Comparison of ENCODE assay signal across 15 cellular contexts in genomic region chr11:62715150-62716130, GRCh38. TPM values are rescaled to one million over a fixed set of nuclear protein-coding genes. Genes with fewer than 3 reads are reported as not detected.
DNase-seq lines count a peak whose midpoint lies in the region; ATAC-seq lines count a peak whose summit lies in the region.
"Had no signal": no experiment of that assay in that cellular context is flagged by ENCODE, and none has a peak within 500 bp of the region (broad histone marks: within the 10 kb centered on the region; RNA-seq: fewer than 3 reads in every experiment).

No MANE protein-coding gene starts in this region.

- H3K36me3 Mint-ChIP-seq in activated naive CD4-positive, alpha-beta T cell treated with anti-CD3 and anti-CD28 coated beads, Interleukin-2, amount 10 ng/mL, durations not matched to agents 7 days and 5 days = peaks cover 81% of the 10 kb centered on the region
- peaks cover 57% of the 10 kb centered on the region for H3K36me3 Mint-ChIP-seq in T-cell
- peaks cover 82% of the 10 kb centered on the region for H3K36me3 Mint-ChIP-seq in central memory CD8-positive, alpha-beta T cell (ENCODE audit: insufficient read depth)
- H3K36me3 Mint-ChIP-seq in stimulated activated memory B cell treated with anti-CD40 and anti-IgM and Interleukin-4, amounts not matched to agents 10 μg/mL and 1 μg/mL and 100 μg/mL, for 72 hours = peaks cover 76% of the 10 kb centered on the region

- H3K9me3 Mint-ChIP-seq in activated naive CD4-positive, alpha-beta T cell treated with anti-CD3 and anti-CD28 coated beads, Interleukin-2, amount 10 ng/mL, durations not matched to agents 7 days and 5 days = no peaks in the 10 kb centered on the region
- H3K9me3 Mint-ChIP-seq in T-cell = no peaks in the 10 kb centered on the region
- H3K9me3 Mint-ChIP-seq in central memory CD8-positive, alpha-beta T cell = no peaks in the 10 kb centered on the region
- no peaks in the 10 kb centered on the region for H3K9me3 Mint-ChIP-seq in stimulated activated memory B cell treated with anti-CD40 and anti-IgM and Interleukin-4, amounts not matched to agents 10 μg/mL and 1 μg/mL and 100 μg/mL, for 72 hours

- DNase-seq in activated naive CD4-positive, alpha-beta T cell treated with anti-CD3 and anti-CD28 coated beads, Interleukin-2, amount 10 ng/mL, durations not matched to agents 7 days and 5 days = no peak
- no peak for DNase-seq in activated naive CD4-positive, alpha-beta T cell (lab: John Stamatoyannopoulos, UW)
- DNase-seq in T-cell (no peak), NCI-H345 treated with DMSO at 0.1 percent for 48 hours (lab: John Stamatoyannopoulos, UW; ENCODE audit: unreplicated experiment) (no peak), inferior parietal cortex (ENCODE audit: extremely low spot score) (no peak), NCI-H2029 treated with DMSO at 0.1 percent for 48 hours (lab: John Stamatoyannopoulos, UW) (no peak)
- no peak for DNase-seq in central memory CD8-positive, alpha-beta T cell (ENCODE audit: low spot score in 2 of 2)
- DNase-seq: caudate nucleus; DMS 273 treated with DMSO at 0.1 percent for 48 hours; foreskin melanocyte; NCI-H1105 treated with DMSO at 0.1 percent for 48 hours; NCI-H226; stimulated activated CD4-positive, alpha-beta T cell treated with anti-CD3 and anti-CD28 coated beads, Interleukin-12 subunit alpha, Interleukin-12 subunit beta, amount 100 ng/mL, for 4 hours had no signal

- CTCF ChIA-PET in activated naive CD4-positive, alpha-beta T cell treated with anti-CD3 and anti-CD28 coated beads, Interleukin-2, amount 10 ng/mL, durations not matched to agents 7 days and 5 days (lab: Charles Lee) = interaction anchor here (1.2 to 1.3 kb wide), 2 partner anchors 11 to 71 kb away, joined by 3 to 4 read pairs; no protein-coding TSS in a partner anchor
- CTCF ChIA-PET in T-cell (lab: Charles Lee) = interaction anchor here (0.6 to 0.7 kb wide), 2 partner anchors 19 to 1590 kb away, joined by 4 read pairs; partner anchors contain the start of gene ESRRA (in 1 of the 2)

- H3K4me1 Mint-ChIP-seq in activated naive CD4-positive, alpha-beta T cell treated with anti-CD3 and anti-CD28 coated beads, Interleukin-2, amount 10 ng/mL, durations not matched to agents 7 days and 5 days = peaks cover 75% of the 10 kb centered on the region
- H3K4me1 Mint-ChIP-seq in T-cell = peaks cover 37 to 57% (median 49%) of the 10 kb centered on the region in 3 donors
- H3K4me1 Mint-ChIP-seq in central memory CD8-positive, alpha-beta T cell = peaks cover 21% of the 10 kb centered on the region
- peaks cover 27% of the 10 kb centered on the region for H3K4me1 Mint-ChIP-seq in stimulated activated memory B cell treated with anti-CD40 and anti-IgM and Interleukin-4, amounts not matched to agents 10 μg/mL and 1 μg/mL and 100 μg/mL, for 72 hours

- peak overlapping the region; percentile 82 for H3K27ac Mint-ChIP-seq in activated naive CD4-positive, alpha-beta T cell treated with anti-CD3 and anti-CD28 coated beads, Interleukin-2, amount 10 ng/mL, durations not matched to agents 7 days and 5 days
- peak overlapping the region; percentile 5 to 34 for H3K27ac Mint-ChIP-seq in T-cell
- H3K27ac Mint-ChIP-seq in central memory CD8-positive, alpha-beta T cell (ENCODE audit: low read depth) = peak overlapping the region; percentile 57
- H3K27ac Mint-ChIP-seq in stimulated activated memory B cell treated with anti-CD40 and anti-IgM and Interleukin-4, amounts not matched to agents 10 μg/mL and 1 μg/mL and 100 μg/mL, for 72 hours = peak overlapping the region; percentile 75

- ATAC-seq in T-cell (replicated peaks in 1 of 4) = no peak
- ATAC-seq in central memory CD8-positive, alpha-beta T cell (replicated peaks; ENCODE audit: extremely low read depth, poor library complexity, severe bottlenecking) = no peak
- no peak for ATAC-seq in stimulated activated memory B cell treated with anti-CD40 and anti-IgM and Interleukin-4, amounts not matched to agents 10 μg/mL and 1 μg/mL and 100 μg/mL, for 72 hours

- H3K27me3 Mint-ChIP-seq in activated naive CD4-positive, alpha-beta T cell treated with anti-CD3 and anti-CD28 coated beads, Interleukin-2, amount 10 ng/mL, durations not matched to agents 7 days and 5 days = no peaks in the 10 kb centered on the region
- no peaks in the 10 kb centered on the region for H3K27me3 Mint-ChIP-seq in T-cell
- H3K27me3 Mint-ChIP-seq in central memory CD8-positive, alpha-beta T cell = no peaks in the 10 kb centered on the region
- H3K27me3 Mint-ChIP-seq in stimulated activated memory B cell treated with anti-CD40 and anti-IgM and Interleukin-4, amounts not matched to agents 10 μg/mL and 1 μg/mL and 100 μg/mL, for 72 hours = no peaks in the 10 kb centered on the region

- H3K4me3 Mint-ChIP-seq in activated naive CD4-positive, alpha-beta T cell treated with anti-CD3 and anti-CD28 coated beads, Interleukin-2, amount 10 ng/mL, durations not matched to agents 7 days and 5 days = no peak overlapping the region
- H3K4me3 Mint-ChIP-seq in T-cell = no peak overlapping the region
- H3K4me3 Mint-ChIP-seq in central memory CD8-positive, alpha-beta T cell = no peak overlapping the region
- H3K4me3 Mint-ChIP-seq in stimulated activated memory B cell treated with anti-CD40 and anti-IgM and Interleukin-4, amounts not matched to agents 10 μg/mL and 1 μg/mL and 100 μg/mL, for 72 hours = no peak overlapping the region

- POLR2A ChIA-PET in T-cell (lab: Charles Lee) = interaction anchor here (0.9 to 1.0 kb wide), 2 partner anchors 22 to 126 kb away, joined by 3 to 5 read pairs; no protein-coding TSS in a partner anchor

RNA-seq across cellular contexts. Expression of gene GNG3, which starts 8.0 kb away (rescaled TPM):
- total RNA-seq in T-cell = not detected
- total RNA-seq: SK-MEL-5 had no signal

RNA-seq across cellular contexts. Expression of gene BSCL2, which starts 8.2 kb away (rescaled TPM):
- 10 to 100 TPM; 21.9 to 43.7 (median 37.3) TPM for total RNA-seq in T-cell

RNA-seq across cellular contexts. Expression of gene HNRNPUL2, which starts 11.8 kb away (rescaled TPM):
- total RNA-seq in T-cell = 10 to 100 TPM; 45.8 to 67.8 (median 62.7) TPM

RNA-seq across cellular contexts. Expression of gene TTC9C, which starts 12.8 kb away (rescaled TPM):
- 10 to 100 TPM; 15.4 to 54.5 (median 44.6) TPM for total RNA-seq in T-cell

RNA-seq across cellular contexts. Expression of gene LRRN4CL, which starts 26.1 kb away (rescaled TPM):
- under 1 TPM in 4 of 5 donors, not detected in 1; 0.14 to 0.29 (median 0.19) TPM for total RNA-seq in T-cell

Comparison
In these comparisons a context has a peak if more than half of its experiments do, and no peak if none do; other contexts are left out.
1. H3K27ac Mint-ChIP-seq: peak in every context shown above with its lines; median percentile 82 in activated naive CD4-positive, alpha-beta T cell treated with anti-CD3 and anti-CD28 coated beads, Interleukin-2, amount 10 ng/mL, durations not matched to agents 7 days and 5 days; 75 in stimulated activated memory B cell treated with anti-CD40 and anti-IgM and Interleukin-4, amounts not matched to agents 10 μg/mL and 1 μg/mL and 100 μg/mL, for 72 hours; 57 in central memory CD8-positive, alpha-beta T cell; 20 in T-cell.